ENCODE assay signal across 2 cellular contexts in the genomic region with DNA sequence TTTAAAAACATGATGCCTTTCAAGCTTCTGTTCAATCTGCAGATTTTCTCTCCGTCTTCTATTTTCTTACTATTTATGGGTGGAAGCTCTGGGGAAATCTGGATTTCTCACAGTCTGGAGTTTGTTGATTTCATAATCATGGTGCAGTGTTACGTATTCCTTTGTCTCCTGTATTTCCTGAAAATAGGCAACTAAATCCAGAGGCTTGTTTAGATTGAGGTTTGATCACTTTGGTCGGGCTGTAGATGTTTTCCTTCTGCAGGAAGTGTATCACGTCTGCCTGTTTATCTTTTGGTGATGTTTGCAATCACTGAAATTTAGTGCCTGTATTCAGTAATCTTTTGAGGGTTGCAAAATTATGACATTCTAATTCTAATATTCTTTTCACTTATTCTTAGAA.
TF ChIP-seq lines count a peak whose summit lies in the region.

No MANE protein-coding gene starts in this region.

TF ChIP-seq in endothelial cell of umbilical vein, 7 proteins besides CTCF, POLR2A, EP300 and RAD21:
- no peak for TF ChIP-seq MAX (IDR thresholded peaks at IDR 0.05; ENCODE audit: insufficient read depth, insufficient read length)
- TF ChIP-seq MYC (IDR thresholded peaks at IDR 0.05; ENCODE audit: low read depth, low read length), result no peak
- no peak for TF ChIP-seq GATA2 (IDR thresholded peaks at IDR 0.05; ENCODE audit: insufficient read depth, insufficient read length, low read depth, low read length)
- TF ChIP-seq POLR2AphosphoS5 (IDR thresholded peaks at IDR 0.05; ENCODE audit: insufficient read depth, low read depth, low read length), result no peak
- no peak for TF ChIP-seq FOS (IDR thresholded peaks at IDR 0.05; ENCODE audit: borderline replicate concordance, insufficient read depth, low read length)
- no peak for TF ChIP-seq JUN (IDR thresholded peaks at IDR 0.05; ENCODE audit: borderline replicate concordance, insufficient read depth, insufficient read length, low read depth)
- TF ChIP-seq EZH2 (IDR thresholded peaks at IDR 0.05; ENCODE audit: borderline replicate concordance, low read depth, low read length, severe bottlenecking), result no peak

TF ChIP-seq in SK-N-SH treated with all-trans-retinoic acid at 6 μM for 48 hours, 23 proteins besides CTCF, POLR2A, EP300 and RAD21:
- TF ChIP-seq ARNTL (CRISPR knock-in tag; IDR thresholded peaks at IDR 0.05; ENCODE audit: borderline replicate concordance, low read depth) (no peak), ZNF565 (CRISPR knock-in tag; conservative IDR thresholded peaks at IDR 0.05; ENCODE audit: low read depth) (no peak), TCF4 (CRISPR knock-in tag; IDR thresholded peaks at IDR 0.05; ENCODE audit: borderline replicate concordance) (no peak), CREB5 (CRISPR knock-in tag; IDR thresholded peaks at IDR 0.05; ENCODE audit: low read depth) (no peak), PPARA (CRISPR knock-in tag; IDR thresholded peaks at IDR 0.05; ENCODE audit: borderline replicate concordance) (no peak), ESRRG (CRISPR knock-in tag; IDR thresholded peaks at IDR 0.05) (no peak), ZNF8 (CRISPR knock-in tag; IDR thresholded peaks at IDR 0.05) (no peak), ZFP3 (CRISPR knock-in tag; IDR thresholded peaks at IDR 0.05) (no peak), CSRNP3 (CRISPR knock-in tag; IDR thresholded peaks at IDR 0.05) (no peak), BACH2 (CRISPR knock-in tag; IDR thresholded peaks at IDR 0.05; ENCODE audit: borderline replicate concordance) (no peak), ISL1 (CRISPR knock-in tag; IDR thresholded peaks at IDR 0.05) (no peak), OSR1 (CRISPR knock-in tag; IDR thresholded peaks at IDR 0.05) (no peak), CSDC2 (CRISPR knock-in tag; IDR thresholded peaks at IDR 0.05) (no peak), POU6F1 (CRISPR knock-in tag; IDR thresholded peaks at IDR 0.05; ENCODE audit: borderline replicate concordance, low read depth) (no peak), ZFP30 (CRISPR knock-in tag; IDR thresholded peaks at IDR 0.05) (no peak)
- TF ChIP-seq, protein P1, sequence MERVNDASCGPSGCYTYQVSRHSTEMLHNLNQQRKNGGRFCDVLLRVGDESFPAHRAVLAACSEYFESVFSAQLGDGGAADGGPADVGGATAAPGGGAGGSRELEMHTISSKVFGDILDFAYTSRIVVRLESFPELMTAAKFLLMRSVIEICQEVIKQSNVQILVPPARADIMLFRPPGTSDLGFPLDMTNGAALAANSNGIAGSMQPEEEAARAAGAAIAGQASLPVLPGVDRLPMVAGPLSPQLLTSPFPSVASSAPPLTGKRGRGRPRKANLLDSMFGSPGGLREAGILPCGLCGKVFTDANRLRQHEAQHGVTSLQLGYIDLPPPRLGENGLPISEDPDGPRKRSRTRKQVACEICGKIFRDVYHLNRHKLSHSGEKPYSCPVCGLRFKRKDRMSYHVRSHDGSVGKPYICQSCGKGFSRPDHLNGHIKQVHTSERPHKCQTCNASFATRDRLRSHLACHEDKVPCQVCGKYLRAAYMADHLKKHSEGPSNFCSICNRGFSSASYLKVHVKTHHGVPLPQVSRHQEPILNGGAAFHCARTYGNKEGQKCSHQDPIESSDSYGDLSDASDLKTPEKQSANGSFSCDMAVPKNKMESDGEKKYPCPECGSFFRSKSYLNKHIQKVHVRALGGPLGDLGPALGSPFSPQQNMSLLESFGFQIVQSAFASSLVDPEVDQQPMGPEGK (CRISPR knock-in tag; IDR thresholded peaks at IDR 0.05; ENCODE audit: borderline replicate concordance), result no peak
